In genomic region chr1:159916240-159917051, GRCh38 we compare ENCODE assay signal across 1 cellular context.
A peak's percentile ranks its signal among the peaks of the same experiment; 100 is the strongest.
TF ChIP-seq lines count a peak whose summit lies in the region.

No MANE protein-coding gene starts in this region.

TF ChIP-seq in K562, 482 proteins besides CTCF, POLR2A, EP300 and RAD21:
- peak; percentile 46; the same call in 1 of the 2 replicates for TF ChIP-seq ZKSCAN1 (IDR thresholded peaks at IDR 0.05; ENCODE audit: low read depth, low read length)
- no peak for TF ChIP-seq DIDO1 (tag; IDR thresholded peaks at IDR 0.05; ENCODE audit: low read depth)
- TF ChIP-seq ETV5 (CRISPR knock-in tag; IDR thresholded peaks at IDR 0.05; ENCODE audit: low read depth) = no peak
